ENCODE assay signal across 32 cellular contexts in the genomic region with DNA sequence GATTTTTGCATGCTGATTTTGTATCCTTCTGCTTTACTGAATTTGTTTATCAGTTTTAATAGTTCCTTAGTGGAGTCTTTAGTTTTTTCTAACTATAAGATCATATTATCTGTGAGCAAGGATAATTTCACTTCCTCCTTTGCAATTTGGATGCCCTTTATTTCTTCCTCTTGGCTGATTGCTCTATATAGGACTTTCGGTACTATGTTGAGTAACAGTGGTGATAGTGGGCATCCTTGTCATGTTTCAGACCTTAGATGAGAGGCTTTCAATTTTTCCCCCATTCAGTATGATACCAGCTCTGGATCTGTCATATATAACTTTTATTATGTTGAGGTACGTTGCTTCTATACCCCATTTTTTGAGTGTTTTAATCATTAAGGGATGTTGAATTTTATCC.
"Had no signal": no experiment of that assay in that cellular context is flagged by ENCODE, and none has a peak within 500 bp of the region (broad histone marks: within the 10 kb centered on the region; RNA-seq: fewer than 3 reads in every experiment).

No MANE protein-coding gene starts in this region.

- H3K36me3 Mint-ChIP-seq: activated naive CD4-positive, alpha-beta T cell treated with anti-CD3 and anti-CD28 coated beads, Interleukin-2, amount 50 U/mL, for 24 hours; activated naive CD8-positive, alpha-beta T cell treated with anti-CD3 and anti-CD28 coated beads, Interleukin-2, amount 10 ng/mL, durations not matched to agents 7 days and 5 days had no signal

- H3K4me1 Mint-ChIP-seq: activated CD4-positive, alpha-beta T cell treated with anti-CD3 and anti-CD28 coated beads, Interleukin-2, amount 10 ng/mL, durations not matched to agents 24 days and 14 days; activated naive CD4-positive, alpha-beta T cell treated with anti-CD3 and anti-CD28 coated beads, Interleukin-2, amount 50 U/mL, for 24 hours; activated naive CD8-positive, alpha-beta T cell treated with anti-CD3 and anti-CD28 coated beads, Interleukin-2, amount 10 ng/mL, durations not matched to agents 7 days and 5 days; central memory CD8-positive, alpha-beta T cell had no signal

- H3K27ac Mint-ChIP-seq: activated CD4-positive, alpha-beta T cell treated with anti-CD3 and anti-CD28 coated beads, Interleukin-2, amount 10 ng/mL, durations not matched to agents 24 days and 14 days; activated CD8-positive, alpha-beta T cell treated with anti-CD3 and anti-CD28 coated beads, Interleukin-2, amount 10 ng/mL, durations not matched to agents 7 days and 5 days; activated naive CD4-positive, alpha-beta T cell treated with anti-CD3 and anti-CD28 coated beads, Interleukin-2, amount 50 U/mL, for 24 hours; activated naive CD8-positive, alpha-beta T cell treated with anti-CD3 and anti-CD28 coated beads, Interleukin-2, amount 10 ng/mL, durations not matched to agents 7 days and 5 days; activated T-cell treated with anti-CD3 and anti-CD28 coated beads, Interleukin-2, amount 50 U/mL, for 24 hours; activated T-helper 2 cell treated with anti-CD3 and anti-CD28 coated beads, Interferon-gamma antibody, Interleukin-2, Interleukin-4, amounts not matched to agents 10 μg/mL and 5 μg/mL and 100 μg/mL, durations not matched to agents 14 hours and 24 hours and 36 hours had no signal

- ATAC-seq: activated CD8-positive, alpha-beta T cell treated with anti-CD3 and anti-CD28 coated beads, Interleukin-2, amount 10 ng/mL, durations not matched to agents 7 days and 5 days; Right ventricle myocardium inferior; SK-N-SH treated with all-trans-retinoic acid at 6 μM for 48 hours had no signal

- H3K4me3 Mint-ChIP-seq: activated CD4-positive, alpha-beta T cell treated with anti-CD3 and anti-CD28 coated beads, Interleukin-2, amount 10 ng/mL, durations not matched to agents 24 days and 14 days; activated CD8-positive, alpha-beta T cell treated with anti-CD3 and anti-CD28 coated beads, Interleukin-2, amount 10 ng/mL, durations not matched to agents 7 days and 5 days; activated naive CD4-positive, alpha-beta T cell treated with anti-CD3 and anti-CD28 coated beads, Interleukin-2, amount 50 U/mL, for 24 hours; activated naive CD8-positive, alpha-beta T cell treated with anti-CD3 and anti-CD28 coated beads, Interleukin-2, amount 10 ng/mL, durations not matched to agents 7 days and 5 days; activated T-cell treated with anti-CD3 and anti-CD28 coated beads, Interleukin-2, amount 50 U/mL, for 24 hours; central memory CD8-positive, alpha-beta T cell had no signal

- H3K9me3 Mint-ChIP-seq: activated naive CD8-positive, alpha-beta T cell treated with anti-CD3 and anti-CD28 coated beads, Interleukin-2, amount 10 ng/mL, durations not matched to agents 7 days and 5 days had no signal

- H3K27me3 Mint-ChIP-seq: activated CD4-positive, alpha-beta T cell treated with anti-CD3 and anti-CD28 coated beads, Interleukin-2, amount 10 ng/mL, durations not matched to agents 24 days and 14 days; activated naive CD4-positive, alpha-beta T cell treated with anti-CD3 and anti-CD28 coated beads, Interleukin-2, amount 50 U/mL, for 24 hours; activated naive CD8-positive, alpha-beta T cell treated with anti-CD3 and anti-CD28 coated beads, Interleukin-2, amount 10 ng/mL, durations not matched to agents 7 days and 5 days; activated T-cell treated with anti-CD3 and anti-CD28 coated beads, Interleukin-2, amount 50 U/mL, for 24 hours; central memory CD8-positive, alpha-beta T cell had no signal

- H3K4me3 ChIP-seq: ascending aorta, cardiac muscle cell, MG63, PC-9 had no signal

- DNase-seq: activated CD4-positive, alpha-beta T cell treated with anti-CD3 and anti-CD28 coated beads, Interleukin-2, amount 10 ng/mL, durations not matched to agents 24 days and 14 days; activated CD4-positive, alpha-beta T cell treated with anti-CD3 and anti-CD28 coated beads, Interleukin-2, amount 50 U/mL, for 48 hours; activated CD8-positive, alpha-beta T cell treated with anti-CD3 and anti-CD28 coated beads, Interleukin-2, amount 10 ng/mL, durations not matched to agents 7 days and 5 days; activated gamma-delta T cell; activated naive CD4-positive, alpha-beta T cell treated with Interleukin-2 at 50 U/mL for 16 hours; activated naive CD8-positive, alpha-beta T cell treated with anti-CD3 and anti-CD28 coated beads, Interleukin-2, amount 10 ng/mL, durations not matched to agents 7 days and 5 days; activated T-cell treated with anti-CD3 and anti-CD28 coated beads, Interleukin-2, amount 50 U/mL, for 24 hours; amygdala; Kasumi-1; KG1; MG63; NCI-H1048; NCI-H1105 treated with DMSO at 0.1 percent for 48 hours; NCI-H1436; NCI-H1694; NCI-H1930; NCI-H2081 treated with DMSO at 0.1 percent for 48 hours; NCI-H226; NCI-H446 treated with DMSO at 0.1 percent for 48 hours; NCI-H524; NCI-H69; NCI-H82; PC-9; SIG-M5; T1000 had no signal
